31 cellular contexts compared by ENCODE assay signal in genomic region chr4:111855308-111855707, GRCh38.
"Had no signal": no experiment of that assay in that cellular context is flagged by ENCODE, and none has a peak within 500 bp of the region (broad histone marks: within the 10 kb centered on the region; RNA-seq: fewer than 3 reads in every experiment).

No MANE protein-coding gene starts in this region.

- H3K27ac ChIP-seq: brain microvascular endothelial cell, coronary artery, dorsolateral prefrontal cortex, esophagus squamous epithelium, gastroesophageal sphincter, WERI-Rb-1 had no signal

- H3K4me1 ChIP-seq: esophagus squamous epithelium, gastroesophageal sphincter had no signal

- FAIRE-seq: bronchial epithelial cell had no signal

- H3K9me3 ChIP-seq: esophagus squamous epithelium, gastroesophageal sphincter had no signal

- H3K27me3 ChIP-seq: brain microvascular endothelial cell, esophagus squamous epithelium, gastroesophageal sphincter had no signal

- H3K36me3 ChIP-seq: brain microvascular endothelial cell, esophagus squamous epithelium, gastroesophageal sphincter, WERI-Rb-1 had no signal

- H3K4me3 Mint-ChIP-seq: activated B cell treated with CpG ODN at 0.5 μM for 24 hours; activated CD8-positive, alpha-beta T cell treated with anti-CD3 and anti-CD28 coated beads for 36 hours; activated naive CD8-positive, alpha-beta T cell; activated T-cell treated with anti-CD3 and anti-CD28 coated beads, Interleukin-2, amount 50 U/mL, for 4 hours; activated T-helper 17 cell treated with anti-CD3 and anti-CD28 coated beads, Interleukin-2, amount 50 U/mL, for 72 hours; central memory CD8-positive, alpha-beta T cell; dendritic cell treated with granulocyte-macrophage colony-stimulating factor and Interleukin-4, amounts not matched to agents 40 ng/mL and 50 ng/mL, for 4 days; T-helper 17 cell; T-helper 2 cell treated with Interferon-gamma antibody and Interleukin-4, amounts not matched to agents 5 μg/mL and 100 μg/mL, for 36 hours had no signal

- H3K27me3 Mint-ChIP-seq: activated B cell treated with CpG ODN at 0.5 μM for 24 hours; activated CD8-positive, alpha-beta T cell treated with anti-CD3 and anti-CD28 coated beads for 36 hours; activated naive CD8-positive, alpha-beta T cell; activated T-helper 17 cell treated with anti-CD3 and anti-CD28 coated beads, Interleukin-2, amount 50 U/mL, for 72 hours; central memory CD8-positive, alpha-beta T cell; dendritic cell treated with granulocyte-macrophage colony-stimulating factor and Interleukin-4, amounts not matched to agents 40 ng/mL and 50 ng/mL, for 4 days; T-helper 17 cell had no signal

- H3K27ac Mint-ChIP-seq: activated B cell treated with CpG ODN at 0.5 μM for 24 hours; activated CD8-positive, alpha-beta T cell treated with anti-CD3 and anti-CD28 coated beads for 36 hours; activated naive CD8-positive, alpha-beta T cell; activated T-helper 17 cell treated with anti-CD3 and anti-CD28 coated beads, Interleukin-2, amount 50 U/mL, for 72 hours; dendritic cell treated with granulocyte-macrophage colony-stimulating factor and Interleukin-4, amounts not matched to agents 40 ng/mL and 50 ng/mL, for 4 days; T-helper 17 cell; T-helper 2 cell treated with Interferon-gamma antibody and Interleukin-4, amounts not matched to agents 5 μg/mL and 100 μg/mL, for 36 hours had no signal

- H3K36me3 Mint-ChIP-seq: activated naive CD8-positive, alpha-beta T cell had no signal

- DNase-seq: activated B cell treated with CpG ODN at 0.5 μM for 24 hours; activated CD4-positive, alpha-beta T cell treated with anti-CD3 and anti-CD28 coated beads for 48 hours; activated CD4-positive, alpha-beta T cell treated with anti-CD3 and anti-CD28 coated beads, Interleukin-2, amount 50 U/mL, for 1 hour; activated CD4-positive, alpha-beta T cell treated with anti-CD3 and anti-CD28 coated beads, Interleukin-2, amount 50 U/mL, for 48 hours; activated CD8-positive, alpha-beta memory T cell treated with anti-CD3 and anti-CD28 coated beads for 24 hours; activated CD8-positive, alpha-beta T cell treated with anti-CD3 and anti-CD28 coated beads for 36 hours; activated effector memory CD4-positive, alpha-beta T cell treated with Interleukin-2 at 50 U/mL for 16 hours; activated gamma-delta T cell treated with Interleukin-2 at 50 U/mL for 16 hours; activated naive CD4-positive, alpha-beta T cell treated with anti-CD3 and anti-CD28 coated beads, Interleukin-2, amount 50 U/mL, for 16 hours; activated naive CD4-positive, alpha-beta T cell treated with Interleukin-2 at 50 U/mL for 16 hours; activated T-cell treated with anti-CD3 and anti-CD28 coated beads, Interleukin-2, amount 50 U/mL, for 4 hours; amniotic stem cell; anterior cingulate cortex; brain microvascular endothelial cell; dorsolateral prefrontal cortex; effector memory CD4-positive, alpha-beta T cell; esophagus squamous epithelium; foreskin melanocyte; T-helper 1 cell; T-helper 17 cell; T1000; WERI-Rb-1 had no signal

- H3K4me3 ChIP-seq: coronary artery, dorsolateral prefrontal cortex, esophagus squamous epithelium, gastroesophageal sphincter had no signal

- H3K9me3 Mint-ChIP-seq: activated B cell treated with CpG ODN at 0.5 μM for 24 hours; activated CD8-positive, alpha-beta T cell treated with anti-CD3 and anti-CD28 coated beads for 36 hours; activated T-cell treated with anti-CD3 and anti-CD28 coated beads, Interleukin-2, amount 50 U/mL, for 4 hours; activated T-helper 17 cell treated with anti-CD3 and anti-CD28 coated beads, Interleukin-2, amount 50 U/mL, for 72 hours; central memory CD8-positive, alpha-beta T cell; dendritic cell treated with granulocyte-macrophage colony-stimulating factor and Interleukin-4, amounts not matched to agents 40 ng/mL and 50 ng/mL, for 4 days; T-helper 2 cell treated with Interferon-gamma antibody and Interleukin-4, amounts not matched to agents 5 μg/mL and 100 μg/mL, for 36 hours had no signal

- ATAC-seq: activated CD4-positive, CD25-positive, alpha-beta regulatory T cell treated with anti-CD3 and anti-CD28 coated beads, Interleukin-2, amount 50 U/mL, for 24 hours; activated CD8-positive, alpha-beta T cell treated with anti-CD3 and anti-CD28 coated beads for 36 hours; activated T-cell treated with anti-CD3 and anti-CD28 coated beads, Interleukin-2, amount 50 U/mL, for 4 hours; activated T-helper 17 cell treated with anti-CD3 and anti-CD28 coated beads, Interleukin-2, amount 50 U/mL, for 72 hours; gastroesophageal sphincter; T-helper 17 cell had no signal

- H3K4me1 Mint-ChIP-seq: activated B cell treated with CpG ODN at 0.5 μM for 24 hours; activated T-helper 17 cell treated with anti-CD3 and anti-CD28 coated beads, Interleukin-2, amount 50 U/mL, for 72 hours; central memory CD8-positive, alpha-beta T cell; T-helper 17 cell had no signal
